ENCODE assay signal across 1 cellular context in the genomic region with DNA sequence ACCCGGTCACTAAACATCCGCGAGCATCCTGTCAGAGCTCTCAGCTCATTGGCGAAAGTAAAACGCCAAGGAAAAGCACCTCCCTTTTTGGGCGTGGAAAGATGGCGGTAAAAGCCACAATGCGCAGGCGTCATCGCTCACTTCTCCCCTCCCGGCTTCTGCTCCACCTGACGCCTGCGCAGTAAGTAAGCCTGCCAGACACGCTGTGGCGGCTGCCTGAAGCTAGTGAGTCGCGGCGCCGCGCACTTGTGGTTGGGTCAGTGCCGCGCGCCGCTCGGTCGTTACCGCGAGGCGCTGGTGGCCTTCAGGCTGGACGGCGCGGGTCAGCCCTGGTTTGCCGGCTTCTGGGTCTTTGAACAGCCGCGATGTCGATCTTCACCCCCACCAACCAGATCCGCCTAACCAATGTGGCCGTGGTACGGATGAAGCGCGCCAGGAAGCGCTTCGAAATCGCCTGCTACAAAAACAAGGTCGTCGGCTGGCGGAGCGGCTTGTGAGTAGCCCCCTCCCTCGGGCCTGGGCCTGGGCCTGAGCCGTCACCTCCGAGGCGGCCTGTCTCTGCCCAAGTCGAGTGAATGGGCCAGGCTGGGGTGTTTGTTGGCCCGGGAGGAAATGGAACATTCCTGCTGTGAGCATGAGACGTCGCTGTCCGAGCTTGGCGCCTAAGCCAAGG.
TF ChIP-seq lines count a peak whose summit lies in the region.
"Not testable (repeated sequence)": the region's sequence is repeated elsewhere in the genome, so short reads cannot be mapped to it uniquely, and the experiment has no call there.

No MANE protein-coding gene starts in this region.

TF ChIP-seq in HepG2, 621 proteins besides CTCF, POLR2A, EP300 and RAD21 (continued from another document and continues in another):
- TF ChIP-seq, protein P1, sequence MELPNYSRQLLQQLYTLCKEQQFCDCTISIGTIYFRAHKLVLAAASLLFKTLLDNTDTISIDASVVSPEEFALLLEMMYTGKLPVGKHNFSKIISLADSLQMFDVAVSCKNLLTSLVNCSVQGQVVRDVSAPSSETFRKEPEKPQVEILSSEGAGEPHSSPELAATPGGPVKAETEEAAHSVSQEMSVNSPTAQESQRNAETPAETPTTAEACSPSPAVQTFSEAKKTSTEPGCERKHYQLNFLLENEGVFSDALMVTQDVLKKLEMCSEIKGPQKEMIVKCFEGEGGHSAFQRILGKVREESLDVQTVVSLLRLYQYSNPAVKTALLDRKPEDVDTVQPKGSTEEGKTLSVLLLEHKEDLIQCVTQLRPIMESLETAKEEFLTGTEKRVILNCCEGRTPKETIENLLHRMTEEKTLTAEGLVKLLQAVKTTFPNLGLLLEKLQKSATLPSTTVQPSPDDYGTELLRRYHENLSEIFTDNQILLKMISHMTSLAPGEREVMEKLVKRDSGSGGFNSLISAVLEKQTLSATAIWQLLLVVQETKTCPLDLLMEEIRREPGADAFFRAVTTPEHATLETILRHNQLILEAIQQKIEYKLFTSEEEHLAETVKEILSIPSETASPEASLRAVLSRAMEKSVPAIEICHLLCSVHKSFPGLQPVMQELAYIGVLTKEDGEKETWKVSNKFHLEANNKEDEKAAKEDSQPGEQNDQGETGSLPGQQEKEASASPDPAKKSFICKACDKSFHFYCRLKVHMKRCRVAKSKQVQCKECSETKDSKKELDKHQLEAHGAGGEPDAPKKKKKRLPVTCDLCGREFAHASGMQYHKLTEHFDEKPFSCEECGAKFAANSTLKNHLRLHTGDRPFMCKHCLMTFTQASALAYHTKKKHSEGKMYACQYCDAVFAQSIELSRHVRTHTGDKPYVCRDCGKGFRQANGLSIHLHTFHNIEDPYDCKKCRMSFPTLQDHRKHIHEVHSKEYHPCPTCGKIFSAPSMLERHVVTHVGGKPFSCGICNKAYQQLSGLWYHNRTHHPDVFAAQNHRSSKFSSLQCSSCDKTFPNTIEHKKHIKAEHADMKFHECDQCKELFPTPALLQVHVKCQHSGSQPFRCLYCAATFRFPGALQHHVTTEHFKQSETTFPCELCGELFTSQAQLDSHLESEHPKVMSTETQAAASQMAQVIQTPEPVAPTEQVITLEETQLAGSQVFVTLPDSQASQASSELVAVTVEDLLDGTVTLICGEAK (IDR thresholded peaks at IDR 0.05), result peak; percentile 71; the same call in 1 of the 2 replicates
- TF ChIP-seq, protein P1 (CRISPR knock-in tag; IDR thresholded peaks at IDR 0.05), result not testable (repeated sequence)
- TF ChIP-seq, protein P2, sequence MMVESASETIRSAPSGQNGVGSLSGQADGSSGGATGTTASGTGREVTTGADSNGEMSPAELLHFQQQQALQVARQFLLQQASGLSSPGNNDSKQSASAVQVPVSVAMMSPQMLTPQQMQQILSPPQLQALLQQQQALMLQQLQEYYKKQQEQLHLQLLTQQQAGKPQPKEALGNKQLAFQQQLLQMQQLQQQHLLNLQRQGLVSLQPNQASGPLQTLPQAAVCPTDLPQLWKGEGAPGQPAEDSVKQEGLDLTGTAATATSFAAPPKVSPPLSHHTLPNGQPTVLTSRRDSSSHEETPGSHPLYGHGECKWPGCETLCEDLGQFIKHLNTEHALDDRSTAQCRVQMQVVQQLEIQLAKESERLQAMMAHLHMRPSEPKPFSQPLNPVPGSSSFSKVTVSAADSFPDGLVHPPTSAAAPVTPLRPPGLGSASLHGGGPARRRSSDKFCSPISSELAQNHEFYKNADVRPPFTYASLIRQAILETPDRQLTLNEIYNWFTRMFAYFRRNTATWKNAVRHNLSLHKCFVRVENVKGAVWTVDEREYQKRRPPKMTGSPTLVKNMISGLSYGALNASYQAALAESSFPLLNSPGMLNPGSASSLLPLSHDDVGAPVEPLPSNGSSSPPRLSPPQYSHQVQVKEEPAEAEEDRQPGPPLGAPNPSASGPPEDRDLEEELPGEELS (CRISPR knock-in tag; IDR thresholded peaks at IDR 0.05), result peak; percentile 33; the same call in 1 of the 2 replicates
- TF ChIP-seq SRF (IDR thresholded peaks at IDR 0.05; ENCODE audit: low read depth, low read length), result peak; percentile 91
- peak; percentile 70 for TF ChIP-seq PHF20 (CRISPR knock-in tag; IDR thresholded peaks at IDR 0.05)
- peak; percentile 86 for TF ChIP-seq PHF8 (CRISPR knock-in tag; IDR thresholded peaks at IDR 0.05)
- peak; percentile 79 for TF ChIP-seq ZNF274 (CRISPR knock-in tag; IDR thresholded peaks at IDR 0.05)
- TF ChIP-seq, protein P3, sequence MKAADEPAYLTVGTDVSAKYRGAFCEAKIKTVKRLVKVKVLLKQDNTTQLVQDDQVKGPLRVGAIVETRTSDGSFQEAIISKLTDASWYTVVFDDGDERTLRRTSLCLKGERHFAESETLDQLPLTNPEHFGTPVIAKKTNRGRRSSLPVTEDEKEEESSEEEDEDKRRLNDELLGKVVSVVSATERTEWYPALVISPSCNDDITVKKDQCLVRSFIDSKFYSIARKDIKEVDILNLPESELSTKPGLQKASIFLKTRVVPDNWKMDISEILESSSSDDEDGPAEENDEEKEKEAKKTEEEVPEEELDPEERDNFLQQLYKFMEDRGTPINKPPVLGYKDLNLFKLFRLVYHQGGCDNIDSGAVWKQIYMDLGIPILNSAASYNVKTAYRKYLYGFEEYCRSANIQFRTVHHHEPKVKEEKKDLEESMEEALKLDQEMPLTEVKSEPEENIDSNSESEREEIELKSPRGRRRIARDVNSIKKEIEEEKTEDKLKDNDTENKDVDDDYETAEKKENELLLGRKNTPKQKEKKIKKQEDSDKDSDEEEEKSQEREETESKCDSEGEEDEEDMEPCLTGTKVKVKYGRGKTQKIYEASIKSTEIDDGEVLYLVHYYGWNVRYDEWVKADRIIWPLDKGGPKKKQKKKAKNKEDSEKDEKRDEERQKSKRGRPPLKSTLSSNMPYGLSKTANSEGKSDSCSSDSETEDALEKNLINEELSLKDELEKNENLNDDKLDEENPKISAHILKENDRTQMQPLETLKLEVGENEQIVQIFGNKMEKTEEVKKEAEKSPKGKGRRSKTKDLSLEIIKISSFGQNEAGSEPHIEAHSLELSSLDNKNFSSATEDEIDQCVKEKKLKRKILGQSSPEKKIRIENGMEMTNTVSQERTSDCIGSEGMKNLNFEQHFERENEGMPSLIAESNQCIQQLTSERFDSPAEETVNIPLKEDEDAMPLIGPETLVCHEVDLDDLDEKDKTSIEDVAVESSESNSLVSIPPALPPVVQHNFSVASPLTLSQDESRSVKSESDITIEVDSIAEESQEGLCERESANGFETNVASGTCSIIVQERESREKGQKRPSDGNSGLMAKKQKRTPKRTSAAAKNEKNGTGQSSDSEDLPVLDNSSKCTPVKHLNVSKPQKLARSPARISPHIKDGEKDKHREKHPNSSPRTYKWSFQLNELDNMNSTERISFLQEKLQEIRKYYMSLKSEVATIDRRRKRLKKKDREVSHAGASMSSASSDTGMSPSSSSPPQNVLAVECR (CRISPR knock-in tag; IDR thresholded peaks at IDR 0.05; ENCODE audit: borderline replicate concordance), result peak; percentile 86; the same call in 1 of the 2 replicates
- TF ChIP-seq TAF1 (CRISPR knock-in tag; IDR thresholded peaks at IDR 0.05), result peak; percentile 85
- TF ChIP-seq SIN3B (IDR thresholded peaks at IDR 0.05; ENCODE audit: low read length), result peak; percentile 87
- TF ChIP-seq, protein P4, sequence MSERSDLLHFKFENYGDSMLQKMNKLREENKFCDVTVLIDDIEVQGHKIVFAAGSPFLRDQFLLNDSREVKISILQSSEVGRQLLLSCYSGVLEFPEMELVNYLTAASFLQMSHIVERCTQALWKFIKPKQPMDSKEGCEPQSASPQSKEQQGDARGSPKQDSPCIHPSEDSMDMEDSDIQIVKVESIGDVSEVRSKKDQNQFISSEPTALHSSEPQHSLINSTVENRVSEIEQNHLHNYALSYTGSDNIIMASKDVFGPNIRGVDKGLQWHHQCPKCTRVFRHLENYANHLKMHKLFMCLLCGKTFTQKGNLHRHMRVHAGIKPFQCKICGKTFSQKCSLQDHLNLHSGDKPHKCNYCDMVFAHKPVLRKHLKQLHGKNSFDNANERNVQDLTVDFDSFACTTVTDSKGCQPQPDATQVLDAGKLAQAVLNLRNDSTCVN (CRISPR knock-in tag; IDR thresholded peaks at IDR 0.05; ENCODE audit: borderline replicate concordance), result peak; percentile 42; the same call in 1 of the 2 replicates
- peak; percentile 77 for TF ChIP-seq YEATS2 (CRISPR knock-in tag; IDR thresholded peaks at IDR 0.05; ENCODE audit: borderline replicate concordance)
- 0 out of 2 replicates have a peak, but pooled peaks have one; percentile 20 for TF ChIP-seq ZNF264 (CRISPR knock-in tag; IDR thresholded peaks at IDR 0.05)
- peak; percentile 94 for TF ChIP-seq THAP11 (CRISPR knock-in tag; IDR thresholded peaks at IDR 0.05)
- TF ChIP-seq ZNF160 (CRISPR knock-in tag; IDR thresholded peaks at IDR 0.05), result 0 out of 2 replicates have a peak, but pooled peaks have one; percentile 26
- peak; percentile 82 for TF ChIP-seq SAP130 (CRISPR knock-in tag; IDR thresholded peaks at IDR 0.05; ENCODE audit: low read depth)
- peak; percentile 32; the same call in 1 of the 2 replicates for TF ChIP-seq FOXK2 (IDR thresholded peaks at IDR 0.05)
- TF ChIP-seq GLI4 (CRISPR knock-in tag; IDR thresholded peaks at IDR 0.05; ENCODE audit: borderline replicate concordance), result peak; percentile 77; the same call in 1 of the 2 replicates
- TF ChIP-seq SIN3A (IDR thresholded peaks at IDR 0.05; ENCODE audit: borderline replicate concordance, low read depth, low read length), result peak; percentile 56; the same call in 1 of the 2 replicates
- TF ChIP-seq ELF1 (CRISPR knock-in tag; IDR thresholded peaks at IDR 0.05), result 0 out of 2 replicates have a peak, but pooled peaks have one; percentile 15
- TF ChIP-seq ZBED4 (CRISPR knock-in tag; IDR thresholded peaks at IDR 0.05; ENCODE audit: borderline replicate concordance), result peak; percentile 36; the same call in 1 of the 2 replicates
- TF ChIP-seq ZNF768 (CRISPR knock-in tag; IDR thresholded peaks at IDR 0.05), result peak; percentile 64; the same call in 1 of the 2 replicates
- TF ChIP-seq HOXA3 (CRISPR knock-in tag; IDR thresholded peaks at IDR 0.05), result peak; percentile 75
